15 cellular contexts compared by ENCODE assay signal in the genomic region with DNA sequence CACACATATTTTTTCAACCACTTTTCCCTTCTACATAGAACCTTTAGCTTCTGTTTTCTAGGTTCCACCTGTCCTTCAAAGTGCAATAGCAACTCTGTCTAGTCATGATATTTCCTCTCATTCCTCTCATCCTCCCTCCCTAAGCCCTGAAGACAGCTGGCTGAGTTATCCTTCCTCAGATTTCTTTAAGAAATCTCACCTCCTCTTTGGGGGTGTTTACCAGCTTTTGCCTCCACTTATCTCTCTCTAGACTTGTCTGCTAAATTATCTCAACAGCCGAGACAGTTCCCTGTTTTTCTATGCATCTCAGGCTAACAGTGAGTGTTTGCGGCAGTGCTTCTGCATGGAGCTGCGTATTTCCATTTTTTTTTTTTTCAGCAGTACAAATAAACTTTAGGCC. TPM values are rescaled to one million over a fixed set of nuclear protein-coding genes. Genes with fewer than 3 reads are reported as not detected.
DNase-seq lines count a peak whose midpoint lies in the region; ATAC-seq and TF ChIP-seq lines count a peak whose summit lies in the region.
"Had no signal": no experiment of that assay in that cellular context is flagged by ENCODE, and none has a peak within 500 bp of the region (broad histone marks: within the 10 kb centered on the region; RNA-seq: fewer than 3 reads in every experiment).

No MANE protein-coding gene starts in this region.

- H3K4me1 ChIP-seq in GM23248 (ENCODE audit: insufficient read depth) (peaks cover 57% of the 10 kb centered on the region), mesenchymal stem cell (ENCODE audit: control insufficient read depth, insufficient read depth, low read depth, low read length) (no peaks in the 10 kb centered on the region), vagina (peaks cover 9% of the 10 kb centered on the region)

- H3K23ac ChIP-seq in mesenchymal stem cell (ENCODE audit: low read length in 2 of 2): no peak overlapping the region

- no peak overlapping the region for H3K4ac ChIP-seq in mesenchymal stem cell (ENCODE audit: low read depth in 1 of 2, low read length in 2 of 2)

- no peak overlapping the region for H3K4me3 Mint-ChIP-seq in activated CD4-positive, alpha-beta T cell treated with anti-CD3 and anti-CD28 coated beads, Interleukin-2, amount 10 ng/mL, durations not matched to agents 24 days and 14 days
- H3K4me3 Mint-ChIP-seq in T-helper 17 cell: peak overlapping the region; percentile 79
- H3K4me3 Mint-ChIP-seq: H9 had no signal

- TF ChIP-seq POLR2A in vagina (IDR thresholded peaks at IDR 0.05): no peak

- H3K27me3 Mint-ChIP-seq in activated CD4-positive, alpha-beta T cell treated with anti-CD3 and anti-CD28 coated beads, Interleukin-2, amount 10 ng/mL, durations not matched to agents 24 days and 14 days: peaks cover 2% of the 10 kb centered on the region
- no peaks in the 10 kb centered on the region for H3K27me3 Mint-ChIP-seq in T-helper 17 cell

- H2AFZ ChIP-seq in GM23248 (peak overlapping the region; percentile 70), mesenchymal stem cell (ENCODE audit: low read depth, low read length) (no peak overlapping the region)

- H3K9me2 ChIP-seq in GM23248 (ENCODE audit: insufficient read depth): no peaks in the 10 kb centered on the region

- no peak overlapping the region for H4K91ac ChIP-seq in mesenchymal stem cell (ENCODE audit: low read length)

- peak overlapping the region in 1 of 2 experiments; percentile 22 for H3K18ac ChIP-seq in mesenchymal stem cell (ENCODE audit: low read depth in 1 of 2, low read length in 2 of 2)

- WGBS in GM23248 (ENCODE audit: low coverage in 1 of 2, low lambda C conversion rate in 2 of 2, missing lambda C conversion rate in 2 of 2), 2 experiments: 55 to 59% methylated on average over 3 of the region's 3 CpGs
- 33% methylated on average over 1 of the region's 3 CpGs for WGBS in mesenchymal stem cell

- H2BK120ac ChIP-seq in mesenchymal stem cell (ENCODE audit: low read depth, low read length): peak overlapping the region; percentile 23

- H3K36me3 ChIP-seq in GM23248 (ENCODE audit: low read depth) (no peaks in the 10 kb centered on the region), mesenchymal stem cell (ENCODE audit: control insufficient read depth in 1 of 2, insufficient read depth in 2 of 2, low read depth in 1 of 2, low read length in 2 of 2) (no peaks in the 10 kb centered on the region), vagina (no peaks in the 10 kb centered on the region)

- in situ Hi-C loops in GM23248 (cut with MboI): no loop called here

- H3K79me1 ChIP-seq in mesenchymal stem cell (replicated peaks; ENCODE audit: low read length, poor library complexity, severe bottlenecking): no peaks in the 10 kb centered on the region

- no peak for ATAC-seq in T-helper 17 cell

- no peak overlapping the region for H2BK12ac ChIP-seq in mesenchymal stem cell (ENCODE audit: low read length in 2 of 2)

- no peak overlapping the region for H2BK15ac ChIP-seq in mesenchymal stem cell (ENCODE audit: low read depth, poor library complexity, severe bottlenecking)

- no peak overlapping the region for H3K14ac ChIP-seq in mesenchymal stem cell (ENCODE audit: low read length in 2 of 2)

- no peak overlapping the region for H2AK5ac ChIP-seq in mesenchymal stem cell (ENCODE audit: low read length, severe bottlenecking)

- H3K4me1 Mint-ChIP-seq in activated CD4-positive, alpha-beta T cell treated with anti-CD3 and anti-CD28 coated beads, Interleukin-2, amount 10 ng/mL, durations not matched to agents 24 days and 14 days: peaks cover 40% of the 10 kb centered on the region
- H3K4me1 Mint-ChIP-seq in T-helper 17 cell: peaks cover 44% of the 10 kb centered on the region
- H3K4me1 Mint-ChIP-seq: H9 had no signal

- H3F3A ChIP-seq in GM23248 (ENCODE audit: insufficient read depth): peaks cover 53% of the 10 kb centered on the region

- H3K27ac ChIP-seq in GM23248 (peak overlapping the region; percentile 77; the same call in 1 of the 2 replicates), mesenchymal stem cell (ENCODE audit: low read length, poor library complexity, severe bottlenecking) (no peak overlapping the region), vagina (no peak overlapping the region)

- no peaks in the 10 kb centered on the region for H3K27me3 ChIP-seq in GM23248 (replicated peaks; ENCODE audit: insufficient read depth)
- no peaks in the 10 kb centered on the region for H3K27me3 ChIP-seq in mesenchymal stem cell (ENCODE audit: control insufficient read depth in 1 of 2, insufficient read depth in 1 of 2, low read length in 2 of 2)
- no peaks in the 10 kb centered on the region for H3K27me3 ChIP-seq in vagina

- no peaks in the 10 kb centered on the region for H3K79me2 ChIP-seq in GM23248 (ENCODE audit: insufficient read depth)

- no peak for TF ChIP-seq CTCF in vagina (IDR thresholded peaks at IDR 0.05)

- H3K4me3 ChIP-seq in GM23248: peak overlapping the region; percentile 54
- peak overlapping the region in 1 of 2 experiments; percentile 34 for H3K4me3 ChIP-seq in mesenchymal stem cell (ENCODE audit: insufficient read depth in 1 of 2, low read depth in 1 of 2, low read length in 2 of 2)
- no peak overlapping the region for H3K4me3 ChIP-seq in vagina

- H3K4me2 ChIP-seq in GM23248 (ENCODE audit: unreplicated experiment): peak overlapping the region; percentile 77
- no peak overlapping the region for H3K4me2 ChIP-seq in mesenchymal stem cell (ENCODE audit: low read length, poor library complexity, severe bottlenecking)

- H4K20me1 ChIP-seq in GM23248 (ENCODE audit: insufficient read depth): no peaks in the 10 kb centered on the region

- intact Hi-C loops in activated CD4-positive, alpha-beta T cell treated with anti-CD3 and anti-CD28 coated beads, Interleukin-2, amount 10 ng/mL, durations not matched to agents 24 days and 14 days (cut with micrococcal nuclease): loop anchor here (2.0 to 10.0 kb wide), 7 partner anchors 224 to 1993 kb away; a partner anchor contains a TSS
- intact Hi-C loops in vagina (cut with DNase I): no loop called here

- H3K9me3 ChIP-seq in GM23248 (ENCODE audit: low read depth) (no peaks in the 10 kb centered on the region), T-helper 17 cell (ENCODE audit: control insufficient read depth, low read length, poor library complexity, severe bottlenecking) (no peaks in the 10 kb centered on the region), mesenchymal stem cell (ENCODE audit: control insufficient read depth, low read length) (no peaks in the 10 kb centered on the region), vagina (no peaks in the 10 kb centered on the region)

- H3K36me3 Mint-ChIP-seq in activated CD4-positive, alpha-beta T cell treated with anti-CD3 and anti-CD28 coated beads, Interleukin-2, amount 10 ng/mL, durations not matched to agents 24 days and 14 days (ENCODE audit: low read depth): no peaks in the 10 kb centered on the region
- H3K36me3 Mint-ChIP-seq in T-helper 17 cell (ENCODE audit: low read depth): no peaks in the 10 kb centered on the region

- DNase-seq in activated CD4-positive, alpha-beta T cell treated with anti-CD3 and anti-CD28 coated beads, Interleukin-2, amount 10 ng/mL, durations not matched to agents 24 days and 14 days: no peak
- no peak for DNase-seq in activated CD4-positive, alpha-beta T cell treated with anti-CD3 and anti-CD28 coated beads, Interleukin-2, amount 50 U/mL, for 48 hours
- DNase-seq in GM23248 (no peak), T-helper 17 cell (no peak), mesenchymal stem cell (no peak), DMS79 treated with DMSO at 0.1 percent for 48 hours (lab: John Stamatoyannopoulos, UW) (no peak), GF-D8 (lab: John Stamatoyannopoulos, UW) (no peak), vagina (ENCODE audit: extremely low spot score in 2 of 2) (no peak)
- DNase-seq: activated CD4-positive, alpha-beta T cell treated with anti-CD3 and anti-CD28 coated beads, Interleukin-2, amount 50 U/mL, for 1 hour; anterior cingulate cortex; H9; head of caudate nucleus; islet precursor cell; NCI-H1105; nucleus accumbens had no signal

- no peaks in the 10 kb centered on the region for H3K9me3 Mint-ChIP-seq in activated CD4-positive, alpha-beta T cell treated with anti-CD3 and anti-CD28 coated beads, Interleukin-2, amount 10 ng/mL, durations not matched to agents 24 days and 14 days
- H3K9me3 Mint-ChIP-seq: H9 had no signal

- no peak overlapping the region for H4K8ac ChIP-seq in mesenchymal stem cell (ENCODE audit: low read length)

- H3K27ac Mint-ChIP-seq in activated CD4-positive, alpha-beta T cell treated with anti-CD3 and anti-CD28 coated beads, Interleukin-2, amount 10 ng/mL, durations not matched to agents 24 days and 14 days: peak overlapping the region; percentile 66
- no peak overlapping the region for H3K27ac Mint-ChIP-seq in T-helper 17 cell
- H3K27ac Mint-ChIP-seq: H9 had no signal

- H2BK5ac ChIP-seq in mesenchymal stem cell (ENCODE audit: low read depth, low read length, poor library complexity, severe bottlenecking): no peak overlapping the region

- H3K9ac ChIP-seq in GM23248 (peak overlapping the region; percentile 34; the same call in 1 of the 2 replicates), mesenchymal stem cell (ENCODE audit: low read length) (peak overlapping the region; percentile 68)

RNA-seq across cellular contexts. Expression of a gene that starts 20.8 kb away (rescaled TPM):
- not detected in 2 replicates for total RNA-seq in activated CD4-positive, alpha-beta T cell treated with anti-CD3 and anti-CD28 coated beads, Interleukin-2, amount 10 ng/mL, durations not matched to agents 24 days and 14 days
- 0.65 and 1.0 TPM in 2 replicates for total RNA-seq in GM23248 (2014; rRNA removed; shearing (Covaris generic))
- 0.25 and 0.34 TPM in 2 replicates for polyA plus RNA-seq in GM23248 (2016; fragmentation: Nextera tagmentation; extraction: Ambion mirVana)
- total RNA-seq in T-helper 17 cell (not detected), vagina (0.25 TPM)
- 0.22 TPM for polyA plus RNA-seq in mesenchymal stem cell (2013, experiment 1 of 2)
- 0.19 TPM for polyA plus RNA-seq in mesenchymal stem cell (2013, experiment 2 of 2)

RNA-seq across cellular contexts. Expression of a gene that starts 21.0 kb away (rescaled TPM):
- 32.0 and 34.6 TPM in 2 replicates for total RNA-seq in activated CD4-positive, alpha-beta T cell treated with anti-CD3 and anti-CD28 coated beads, Interleukin-2, amount 10 ng/mL, durations not matched to agents 24 days and 14 days
- total RNA-seq in GM23248 (2014; rRNA removed; shearing (Covaris generic)): 174 and 201 TPM in 2 replicates
- polyA plus RNA-seq in GM23248 (2016; fragmentation: Nextera tagmentation; extraction: Ambion mirVana): 235 and 236 TPM in 2 replicates
- total RNA-seq in T-helper 17 cell: 10 to 100 TPM; 40.3 to 46.6 TPM
- 78.3 TPM for polyA plus RNA-seq in mesenchymal stem cell (2013, experiment 1 of 2)
- 83.7 TPM for polyA plus RNA-seq in mesenchymal stem cell (2013, experiment 2 of 2)
- 18.2 TPM for total RNA-seq in vagina
